In the genomic region with DNA sequence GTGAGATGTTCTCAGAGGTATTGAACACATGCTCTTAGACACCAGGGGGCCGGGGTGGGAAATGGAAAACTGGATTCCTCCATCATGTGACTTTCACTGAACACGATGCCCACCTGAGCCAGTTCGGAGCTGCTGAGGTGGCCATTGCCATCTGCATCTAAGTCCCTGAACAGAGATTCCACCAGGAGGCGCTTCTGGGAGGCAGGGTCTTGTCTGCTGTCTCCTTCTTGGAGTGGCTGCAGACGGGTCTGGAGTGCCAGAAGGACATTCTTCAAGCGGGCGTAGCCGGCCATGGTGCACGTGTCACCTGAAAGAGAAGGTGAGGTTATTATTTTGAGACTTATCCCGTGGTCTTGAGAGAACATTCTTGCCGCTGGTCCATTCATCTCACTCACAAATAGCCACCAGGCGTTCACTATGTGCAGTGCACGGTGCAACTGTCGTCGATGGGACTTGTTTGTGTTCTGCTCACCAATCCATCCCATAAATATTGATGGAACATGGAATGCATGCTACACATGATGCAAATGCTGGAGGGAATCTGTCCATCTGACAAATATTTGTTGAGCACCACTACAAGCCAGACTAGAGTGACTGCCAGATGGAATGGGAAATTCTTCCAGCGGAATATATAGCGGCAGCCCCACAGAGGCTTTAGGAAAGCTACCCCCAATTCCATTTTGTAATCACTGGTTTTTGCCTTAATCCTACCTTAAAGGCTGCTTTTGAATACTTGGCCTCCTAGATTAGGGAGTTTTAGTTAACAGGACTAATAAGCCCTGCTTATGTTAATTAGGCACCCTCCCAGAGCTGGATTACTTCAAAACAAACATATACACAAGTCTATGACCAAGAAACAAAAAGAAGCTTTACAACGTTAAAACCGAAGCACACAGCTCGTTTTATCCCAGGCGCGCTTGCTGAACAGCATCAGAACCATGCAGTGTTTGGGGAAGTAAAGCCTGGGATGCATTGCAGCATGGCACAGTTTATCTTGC, we compare ENCODE assay signal across 12 cellular contexts.
DNase-seq lines count a peak whose midpoint lies in the region; ATAC-seq, FAIRE-seq and TF ChIP-seq lines count a peak whose summit lies in the region.
"Had no signal": no experiment of that assay in that cellular context is flagged by ENCODE, and none has a peak within 500 bp of the region (broad histone marks: within the 10 kb centered on the region; RNA-seq: fewer than 3 reads in every experiment).

No MANE protein-coding gene starts in this region.

- no peak overlapping the region for H3K4me3 ChIP-seq in MG63
- H3K4me3 ChIP-seq in smooth muscle cell = no peak overlapping the region
- H3K4me3 ChIP-seq: SK-N-MC had no signal

- H3K27me3 ChIP-seq in MG63 = no peaks in the 10 kb centered on the region
- H3K27me3 ChIP-seq in smooth muscle cell (ENCODE audit: low read depth) = peaks cover 4% of the 10 kb centered on the region

- H3K9me3 Mint-ChIP-seq in activated CD4-positive, alpha-beta T cell treated with anti-CD3 and anti-CD28 coated beads for 36 hours (ENCODE audit: low read depth) = no peaks in the 10 kb centered on the region
- no peaks in the 10 kb centered on the region for H3K9me3 Mint-ChIP-seq in endothelial cell (ENCODE audit: unreplicated experiment)

- peak; percentile 32 for DNase-seq in activated CD4-positive, alpha-beta T cell treated with anti-CD3 and anti-CD28 coated beads for 36 hours
- DNase-seq in activated CD4-positive, alpha-beta T cell treated with anti-CD3 and anti-CD28 coated beads, Interleukin-2, amount 50 U/mL, for 4 hours = no peak
- peak; percentile 11 for DNase-seq in MG63
- DNase-seq in endothelial cell (ENCODE audit: low spot score) = peak; percentile 62
- DNase-seq in smooth muscle cell (lab: John Stamatoyannopoulos, UW; ENCODE audit: unreplicated experiment) = no peak
- no peak for DNase-seq in frontal cortex (ENCODE audit: low spot score in 2 of 2)
- DNase-seq in SW 1271 (lab: John Stamatoyannopoulos, UW) = no peak
- DNase-seq: central memory CD4-positive, alpha-beta T cell; NCI-H2081 treated with DMSO at 0.1 percent for 48 hours; stimulated activated naive CD8-positive, alpha-beta T cell treated with anti-CD3 and anti-CD28 coated beads, Interleukin-15, Interleukin-2, amounts not matched to agents 100 U/mL and 50 U/mL, for 24 hours had no signal

- FAIRE-seq in frontal cortex (lab: Jason Lieb, UNC) = no peak

- no peak overlapping the region for H3K4me3 Mint-ChIP-seq in activated CD4-positive, alpha-beta T cell treated with anti-CD3 and anti-CD28 coated beads for 36 hours
- H3K4me3 Mint-ChIP-seq in endothelial cell (ENCODE audit: unreplicated experiment) = no peak overlapping the region

- H3K9me3 ChIP-seq in MG63 (no peaks in the 10 kb centered on the region), smooth muscle cell (replicated peaks; ENCODE audit: low read depth) (no peaks in the 10 kb centered on the region)

- H4K20me1 ChIP-seq in smooth muscle cell (ENCODE audit: low read depth) = no peaks in the 10 kb centered on the region

- H3K27ac Mint-ChIP-seq in activated CD4-positive, alpha-beta T cell treated with anti-CD3 and anti-CD28 coated beads for 36 hours = no peak overlapping the region
- H3K27ac Mint-ChIP-seq in endothelial cell (ENCODE audit: unreplicated experiment) = no peak overlapping the region

- ATAC-seq in activated CD4-positive, alpha-beta T cell treated with anti-CD3 and anti-CD28 coated beads for 36 hours = no peak
- ATAC-seq in HG02852 (IDR thresholded peaks at IDR 0.05; ENCODE audit: unreplicated experiment) = no peak
- ATAC-seq: stimulated activated naive CD8-positive, alpha-beta T cell treated with anti-CD3 and anti-CD28 coated beads, Interleukin-15, Interleukin-2, amounts not matched to agents 100 U/mL and 50 U/mL, for 24 hours had no signal

- H3K4me2 ChIP-seq in smooth muscle cell = no peak overlapping the region

- no peaks in the 10 kb centered on the region for H3F3A ChIP-seq in smooth muscle cell (ENCODE audit: low read depth)

- 78% methylated on average over 22 of the region's 22 CpGs for WGBS in smooth muscle cell (ENCODE audit: low lambda C conversion rate)

- no peaks in the 10 kb centered on the region for H3K27me3 Mint-ChIP-seq in activated CD4-positive, alpha-beta T cell treated with anti-CD3 and anti-CD28 coated beads for 36 hours
- H3K27me3 Mint-ChIP-seq in endothelial cell (ENCODE audit: unreplicated experiment) = peaks cover 5% of the 10 kb centered on the region

- H3K36me3 Mint-ChIP-seq in activated CD4-positive, alpha-beta T cell treated with anti-CD3 and anti-CD28 coated beads for 36 hours (ENCODE audit: low read depth) = no peaks in the 10 kb centered on the region
- no peaks in the 10 kb centered on the region for H3K36me3 Mint-ChIP-seq in endothelial cell (ENCODE audit: low read depth, unreplicated experiment)

- POLR2A ChIA-PET in activated CD4-positive, alpha-beta T cell treated with anti-CD3 and anti-CD28 coated beads for 36 hours (lab: Charles Lee) = no interaction called here

- peaks cover 6% of the 10 kb centered on the region for H3K4me1 Mint-ChIP-seq in activated CD4-positive, alpha-beta T cell treated with anti-CD3 and anti-CD28 coated beads for 36 hours
- H3K4me1 Mint-ChIP-seq in endothelial cell (ENCODE audit: unreplicated experiment) = peaks cover 13% of the 10 kb centered on the region

- intact Hi-C loops in activated CD4-positive, alpha-beta T cell treated with anti-CD3 and anti-CD28 coated beads for 36 hours (cut with DNase I, micrococcal nuclease) = no loop called here

- H2AFZ ChIP-seq in smooth muscle cell (ENCODE audit: low read depth) = no peak overlapping the region

- H3K4me1 ChIP-seq in smooth muscle cell (ENCODE audit: low read depth) = peaks cover 4% of the 10 kb centered on the region

- H3K79me2 ChIP-seq in smooth muscle cell (ENCODE audit: low read depth) = no peaks in the 10 kb centered on the region

- TF ChIP-seq CTCF in endothelial cell (IDR thresholded peaks at IDR 0.05; ENCODE audit: unreplicated experiment) = peak; percentile 32
- peak; percentile 16 for TF ChIP-seq CTCF in smooth muscle cell (IDR thresholded peaks at IDR 0.05; ENCODE audit: borderline replicate concordance, insufficient read depth, poor library complexity, severe bottlenecking)

- no peak overlapping the region for H3K9ac ChIP-seq in smooth muscle cell (ENCODE audit: low read depth)

- H3K27ac ChIP-seq in smooth muscle cell (ENCODE audit: low read depth) = no peak overlapping the region
- H3K27ac ChIP-seq: SK-N-MC had no signal

- CTCF ChIA-PET in activated CD4-positive, alpha-beta T cell treated with anti-CD3 and anti-CD28 coated beads for 36 hours (lab: Charles Lee) = interaction anchor here (1.4 to 1.5 kb wide), 3 partner anchors 11 to 203 kb away, joined by 3 to 5 read pairs (median 4); no protein-coding TSS in a partner anchor

- no peaks in the 10 kb centered on the region for H3K36me3 ChIP-seq in MG63
- H3K36me3 ChIP-seq in smooth muscle cell (ENCODE audit: low read depth) = no peaks in the 10 kb centered on the region

Comparison
In these comparisons a context has a peak if more than half of its experiments do, and no peak if none do; other contexts are left out.
1. DNase-seq: peak in activated CD4-positive, alpha-beta T cell treated with anti-CD3 and anti-CD28 coated beads for 36 hours (single experiment), MG63 (single experiment) and endothelial cell (single experiment); none in activated CD4-positive, alpha-beta T cell treated with anti-CD3 and anti-CD28 coated beads, Interleukin-2, amount 50 U/mL, for 4 hours (0 of 2), smooth muscle cell (single experiment), frontal cortex (0 of 2) and SW 1271 (0 of 2).